In genomic region chr15:63576441-63576840, GRCh38 we compare ENCODE assay signal across 32 cellular contexts. TPM values are rescaled to one million over a fixed set of nuclear protein-coding genes. Genes with fewer than 3 reads are reported as not detected.
DNase-seq lines count a peak whose midpoint lies in the region; ATAC-seq, FAIRE-seq and TF ChIP-seq lines count a peak whose summit lies in the region.
"Had no signal": no experiment of that assay in that cellular context is flagged by ENCODE, and none has a peak within 500 bp of the region (broad histone marks: within the 10 kb centered on the region; RNA-seq: fewer than 3 reads in every experiment).

No MANE protein-coding gene starts in this region.

- H3K4me1 ChIP-seq in Panc1 (ENCODE audit: control insufficient read depth, insufficient read depth, low read length), result no peaks in the 10 kb centered on the region
- peaks cover 0 to 8% of the 10 kb centered on the region in 2 experiments; a peak in 2 of 5 replicates for H3K4me1 ChIP-seq in K562 (replicated peaks in 1 of 2; ENCODE audit: control insufficient read depth in 2 of 2, insufficient read depth in 2 of 2, low read length in 2 of 2)
- H3K4me1 ChIP-seq: uterus had no signal

- WGBS in K562 (ENCODE audit: insufficient coverage, low coverage, missing lambda C conversion rate), result 90% methylated on average over 6 of the region's 6 CpGs

- BruUV-seq in Panc1 (replicated peaks; lab: Mats Ljungman, UMichigan) (no TSS peak), K562 (replicated peaks; lab: Mats Ljungman, UMichigan) (no TSS peak)

- H3K27ac Mint-ChIP-seq in activated CD4-positive, alpha-beta T cell treated with anti-CD3 and anti-CD28 coated beads for 36 hours, result peak overlapping the region; percentile 30
- no peak overlapping the region for H3K27ac Mint-ChIP-seq in activated CD4-positive, alpha-beta T cell treated with anti-CD3 and anti-CD28 coated beads, Interleukin-2, amount 10 ng/mL, durations not matched to agents 7 days and 5 days
- H3K27ac Mint-ChIP-seq in osteocyte (ENCODE audit: unreplicated experiment), result peak overlapping the region; percentile 90
- H3K27ac Mint-ChIP-seq: stimulated activated naive CD8-positive, alpha-beta T cell treated with anti-CD3 and anti-CD28 coated beads, Interleukin-15, amount 100 ng/mL, for 72 hours; T-helper 1 cell treated with Interleukin-12 subunit alpha and Interleukin-12 subunit beta and Interleukin-4 antibody, amounts not matched to agents 30 μg/mL and 1 μg/mL, for 36 hours had no signal

- H3K27ac ChIP-seq in Panc1 (ENCODE audit: low read length) (no peak overlapping the region), K562 (ENCODE audit: extremely low read depth, low read depth, low read length) (no peak overlapping the region)
- H3K27ac ChIP-seq: coronary artery, gastroesophageal sphincter, uterus had no signal

- H3K27me3 ChIP-seq in Panc1 (ENCODE audit: control insufficient read depth, insufficient read depth, low read length) (no peaks in the 10 kb centered on the region), K562 (ENCODE audit: control insufficient read depth in 2 of 2, insufficient read depth in 2 of 2, low read length in 2 of 2) (no peaks in the 10 kb centered on the region)
- H3K27me3 ChIP-seq: gastroesophageal sphincter, MG63, uterus had no signal

- H3K9me3 ChIP-seq in Panc1 (ENCODE audit: control insufficient read depth, insufficient read depth, low read depth, low read length) (no peaks in the 10 kb centered on the region), K562 (replicated peaks; ENCODE audit: control insufficient read depth, insufficient read depth, low read depth, low read length) (no peaks in the 10 kb centered on the region)
- H3K9me3 ChIP-seq: gastroesophageal sphincter, MG63, uterus had no signal

- H3K9ac ChIP-seq in K562 (ENCODE audit: insufficient read depth in 1 of 2, low read depth in 2 of 2, low read length in 2 of 2), result no peak overlapping the region

- intact Hi-C loops in activated CD4-positive, alpha-beta T cell treated with anti-CD3 and anti-CD28 coated beads for 36 hours (cut with DNase I, micrococcal nuclease), result no loop called here
- intact Hi-C loops in Panc1 (cut with micrococcal nuclease; ENCODE audit: unreplicated experiment), result no loop called here
- intact Hi-C loops in K562 (cut with micrococcal nuclease), result no loop called here

- no peak for TF ChIP-seq EP300 in K562 (IDR thresholded peaks at IDR 0.05; ENCODE audit: low read length)

- peaks cover 16% of the 10 kb centered on the region for H3K4me1 Mint-ChIP-seq in activated CD4-positive, alpha-beta T cell treated with anti-CD3 and anti-CD28 coated beads for 36 hours
- peaks cover 2% of the 10 kb centered on the region for H3K4me1 Mint-ChIP-seq in activated CD4-positive, alpha-beta T cell treated with anti-CD3 and anti-CD28 coated beads, Interleukin-2, amount 10 ng/mL, durations not matched to agents 7 days and 5 days
- H3K4me1 Mint-ChIP-seq in osteocyte (ENCODE audit: unreplicated experiment), result peaks cover 27% of the 10 kb centered on the region
- H3K4me1 Mint-ChIP-seq: immature natural killer cell had no signal

- no peak overlapping the region for H3K4me3 Mint-ChIP-seq in activated CD4-positive, alpha-beta T cell treated with anti-CD3 and anti-CD28 coated beads for 36 hours
- H3K4me3 Mint-ChIP-seq in activated CD4-positive, alpha-beta T cell treated with anti-CD3 and anti-CD28 coated beads, Interleukin-2, amount 10 ng/mL, durations not matched to agents 7 days and 5 days, result no peak overlapping the region
- H3K4me3 Mint-ChIP-seq in osteocyte (ENCODE audit: unreplicated experiment), result peak overlapping the region; percentile 31
- H3K4me3 Mint-ChIP-seq: effector memory CD8-positive, alpha-beta T cell; immature natural killer cell; stimulated activated naive CD8-positive, alpha-beta T cell treated with anti-CD3 and anti-CD28 coated beads, Interleukin-15, amount 100 ng/mL, for 72 hours; T-helper 1 cell treated with Interleukin-12 subunit alpha and Interleukin-12 subunit beta and Interleukin-4 antibody, amounts not matched to agents 30 μg/mL and 1 μg/mL, for 36 hours had no signal

- H3K9me3 Mint-ChIP-seq in activated CD4-positive, alpha-beta T cell treated with anti-CD3 and anti-CD28 coated beads for 36 hours (ENCODE audit: low read depth), result no peaks in the 10 kb centered on the region
- H3K9me3 Mint-ChIP-seq in activated CD4-positive, alpha-beta T cell treated with anti-CD3 and anti-CD28 coated beads, Interleukin-2, amount 10 ng/mL, durations not matched to agents 7 days and 5 days, result no peaks in the 10 kb centered on the region
- no peaks in the 10 kb centered on the region for H3K9me3 Mint-ChIP-seq in osteocyte (ENCODE audit: unreplicated experiment)
- H3K9me3 Mint-ChIP-seq: effector memory CD8-positive, alpha-beta T cell; immature natural killer cell; stimulated activated naive CD8-positive, alpha-beta T cell treated with anti-CD3 and anti-CD28 coated beads, Interleukin-15, amount 100 ng/mL, for 72 hours; T-helper 1 cell treated with Interleukin-12 subunit alpha and Interleukin-12 subunit beta and Interleukin-4 antibody, amounts not matched to agents 30 μg/mL and 1 μg/mL, for 36 hours had no signal

- H3K4me3 ChIP-seq in Panc1 (ENCODE audit: low read depth in 2 of 2, low read length in 2 of 2) (no peak overlapping the region), K562 (no peak overlapping the region)
- H3K4me3 ChIP-seq: coronary artery, gastroesophageal sphincter, MG63, uterus had no signal

- H3K27me3 Mint-ChIP-seq in activated CD4-positive, alpha-beta T cell treated with anti-CD3 and anti-CD28 coated beads for 36 hours, result no peaks in the 10 kb centered on the region
- H3K27me3 Mint-ChIP-seq in activated CD4-positive, alpha-beta T cell treated with anti-CD3 and anti-CD28 coated beads, Interleukin-2, amount 10 ng/mL, durations not matched to agents 7 days and 5 days, result no peaks in the 10 kb centered on the region
- no peaks in the 10 kb centered on the region for H3K27me3 Mint-ChIP-seq in osteocyte (ENCODE audit: unreplicated experiment)
- H3K27me3 Mint-ChIP-seq: effector memory CD8-positive, alpha-beta T cell; stimulated activated naive CD8-positive, alpha-beta T cell treated with anti-CD3 and anti-CD28 coated beads, Interleukin-15, amount 100 ng/mL, for 72 hours had no signal

- peaks cover 36% of the 10 kb centered on the region for H3K36me3 Mint-ChIP-seq in activated CD4-positive, alpha-beta T cell treated with anti-CD3 and anti-CD28 coated beads for 36 hours (ENCODE audit: low read depth)
- H3K36me3 Mint-ChIP-seq in activated CD4-positive, alpha-beta T cell treated with anti-CD3 and anti-CD28 coated beads, Interleukin-2, amount 10 ng/mL, durations not matched to agents 7 days and 5 days (ENCODE audit: low read depth), result peaks cover 35% of the 10 kb centered on the region
- peaks cover 29% of the 10 kb centered on the region for H3K36me3 Mint-ChIP-seq in osteocyte (ENCODE audit: unreplicated experiment)

- TF ChIP-seq CTCF in Panc1 (IDR thresholded peaks at IDR 0.05) (0 out of 2 replicates have a peak, but pooled peaks have one; percentile 4), K562 (IDR thresholded peaks at IDR 0.05 in 2 of 3, conservative IDR thresholded peaks at IDR 0.05 in 1 of 3; ENCODE audit: insufficient read depth in 2 of 3, low read depth in 1 of 3, low read length in 3 of 3) (no peak), osteocyte (IDR thresholded peaks at IDR 0.05) (no peak)

- no peak overlapping the region for H2AFZ ChIP-seq in K562 (ENCODE audit: low read depth, low read length)

- no peaks in the 10 kb centered on the region for H4K20me1 ChIP-seq in K562 (replicated peaks; ENCODE audit: control insufficient read depth, insufficient read depth, low read length)

- CTCF ChIA-PET in activated CD4-positive, alpha-beta T cell treated with anti-CD3 and anti-CD28 coated beads for 36 hours (lab: Charles Lee), result interaction anchor here (0.7 to 0.9 kb wide), 2 partner anchors 20 to 229 kb away, joined by 3 read pairs; no protein-coding TSS in a partner anchor
- CTCF ChIA-PET in activated CD4-positive, alpha-beta T cell treated with anti-CD3 and anti-CD28 coated beads, Interleukin-2, amount 10 ng/mL, durations not matched to agents 7 days and 5 days (lab: Charles Lee), result interaction anchor here (0.7 to 1.4 kb wide), 2 partner anchors 11 to 133 kb away, joined by 3 to 4 read pairs; no protein-coding TSS in a partner anchor
- CTCF ChIA-PET in Panc1 (lab: Charles Lee), result no interaction called here
- CTCF ChIA-PET in K562 (lab: Yijun Ruan, JAX; ENCODE audit: low intra/inter-chr PET ratio), result no interaction called here

- H3K36me3 ChIP-seq in Panc1 (ENCODE audit: control insufficient read depth, insufficient read depth, low read length) (peaks cover 2% of the 10 kb centered on the region; the same call in 1 of the 2 replicates), K562 (ENCODE audit: control insufficient read depth, insufficient read depth, low read length) (peaks cover 53% of the 10 kb centered on the region)
- H3K36me3 ChIP-seq: uterus had no signal

- POLR2A ChIA-PET in activated CD4-positive, alpha-beta T cell treated with anti-CD3 and anti-CD28 coated beads for 36 hours (lab: Charles Lee), result no interaction called here
- POLR2A ChIA-PET in activated CD4-positive, alpha-beta T cell treated with anti-CD3 and anti-CD28 coated beads, Interleukin-2, amount 10 ng/mL, durations not matched to agents 7 days and 5 days (lab: Charles Lee), result no interaction called here
- POLR2A ChIA-PET in Panc1 (lab: Charles Lee), result no interaction called here
- POLR2A ChIA-PET in K562 (lab: Yijun Ruan, JAX), result interaction anchor here (0.6 kb wide), 1 partner anchor 128 kb away, joined by 3 read pairs; no protein-coding TSS in a partner anchor

- no peak for DNase-seq in activated CD4-positive, alpha-beta T cell treated with anti-CD3 and anti-CD28 coated beads for 36 hours
- no peak for DNase-seq in activated CD4-positive, alpha-beta T cell treated with anti-CD3 and anti-CD28 coated beads, Interleukin-2, amount 10 ng/mL, durations not matched to agents 7 days and 5 days
- DNase-seq in Panc1 (ENCODE audit: low read depth, low spot score), result no peak
- no peak for DNase-seq in K562 (ENCODE audit: extremely low read depth in 1 of 4, low spot score in 3 of 4)
- no peak for DNase-seq in osteocyte (ENCODE audit: extremely low spot score, unreplicated experiment)
- no peak for DNase-seq in GM19238 (ENCODE audit: insufficient read length, low spot score)
- DNase-seq in NCI-H510A (lab: John Stamatoyannopoulos, UW), result no peak
- DNase-seq: 8988T; activated CD4-positive, alpha-beta T cell treated with anti-CD3 and anti-CD28 coated beads for 1 hour; activated CD8-positive, alpha-beta memory T cell treated with anti-CD3 and anti-CD28 coated beads for 24 hours; activated naive CD4-positive, alpha-beta T cell treated with Interleukin-2 at 50 U/mL for 16 hours; AML-193; effector memory CD8-positive, alpha-beta T cell; H7; hypothalamus; immature natural killer cell; left colon; MG63; NCI-H1105 treated with DMSO at 0.1 percent for 48 hours; NCI-H1930; NCI-H69; stimulated activated naive CD8-positive, alpha-beta T cell treated with anti-CD3 and anti-CD28 coated beads, Interleukin-15, amount 100 ng/mL, for 72 hours; uterus had no signal

- in situ Hi-C loops in Panc1 (cut with HindIII; ENCODE audit: low pct_unique_long_range_greater_than_20kb, low sequenced_read_pairs) (no loop called here), K562 (cut with MboI) (no loop called here)

- no peak overlapping the region for H3K4me2 ChIP-seq in K562 (ENCODE audit: insufficient read depth, low read length)

- TF ChIP-seq POLR2A in K562 (conservative IDR thresholded peaks at IDR 0.05), result no peak

- no peaks in the 10 kb centered on the region for H3K9me1 ChIP-seq in K562 (ENCODE audit: control insufficient read depth, insufficient read depth, low read length)

- FAIRE-seq in K562 (lab: Jason Lieb, UNC), result peak; percentile 23
- FAIRE-seq: bronchial epithelial cell, G401.6, RCC 7860 had no signal

- TF ChIP-seq RAD21 in K562 (CRISPR knock-in tag; conservative IDR thresholded peaks at IDR 0.05 in 1 of 2, IDR thresholded peaks at IDR 0.05 in 1 of 2), result no peak

- ATAC-seq in activated CD4-positive, alpha-beta T cell treated with anti-CD3 and anti-CD28 coated beads for 36 hours, result no peak
- ATAC-seq in Panc1 (no peak), K562 (no peak), HG02981 (IDR thresholded peaks at IDR 0.05; ENCODE audit: unreplicated experiment) (no peak)
- ATAC-seq: effector memory CD8-positive, alpha-beta T cell; esophagus mucosa; gastroesophageal sphincter; left colon; stimulated activated naive CD8-positive, alpha-beta T cell treated with anti-CD3 and anti-CD28 coated beads, Interleukin-15, amount 100 ng/mL, for 72 hours had no signal

- no peaks in the 10 kb centered on the region for H3K79me2 ChIP-seq in K562 (ENCODE audit: control insufficient read depth, insufficient read depth, low read length)

RNA-seq across cellular contexts. Expression of gene FBXL22, which starts 20.7 kb away (rescaled TPM):
- total RNA-seq in activated CD4-positive, alpha-beta T cell treated with anti-CD3 and anti-CD28 coated beads for 36 hours, result under 1 TPM; 0.61 to 0.69 TPM
- under 1 TPM; 0.79 to 0.81 TPM for total RNA-seq in activated CD4-positive, alpha-beta T cell treated with anti-CD3 and anti-CD28 coated beads, Interleukin-2, amount 10 ng/mL, durations not matched to agents 7 days and 5 days
- total RNA-seq in Panc1 (2021; ENCODE audit: unreplicated experiment), result 0.54 TPM
- polyA plus RNA-seq in Panc1 (2012; ENCODE audit: insufficient read length), result 0.73 TPM
- total RNA-seq in K562 (2011; cell fraction: chromatin; rRNA removed; ENCODE audit: low replicate concordance), result 0.35 TPM in 1 of 2 replicates, not detected in the other
- total RNA-seq in K562 (2011; cell fraction: nucleolus; rRNA removed), result 0.33 and 0.39 TPM in 2 replicates
- total RNA-seq in K562 (2011; cell fraction: nucleoplasm; rRNA removed), result 0.81 TPM in 1 of 2 replicates, not detected in the other
- not detected in 2 replicates for total RNA-seq in K562 (2014; rRNA removed)
- not detected in 2 replicates for total RNA-seq in K562 (2014; rRNA removed; fragmentation: Illumina TruSeq; extraction: Trizol)
- not detected in 2 replicates for total RNA-seq in K562 (2015; rRNA removed; fragmentation: Illumina TruSeq; extraction: Trizol)
- total RNA-seq in K562 (2021), result not detected in 2 replicates
- not detected in 2 replicates for polyA plus RNA-seq in K562 (2011; rRNA removed)
- polyA plus RNA-seq in K562 (2011; cell fraction: cytosol; rRNA removed), result not detected in 2 replicates
- 0.04 and 0.17 TPM in 2 replicates for polyA plus RNA-seq in K562 (2011; cell fraction: nucleus; rRNA removed)
- polyA plus RNA-seq in K562 (2012), result 0.07 and 0.14 TPM in 2 replicates
- polyA plus RNA-seq in K562 (2014; fragmentation: Illumina TruSeq; extraction: Trizol), result not detected in 2 replicates
- not detected for polyA plus RNA-seq in K562 (2014; fragmentation: Nextera tagmentation; extraction: Ambion mirVana)
- polyA plus RNA-seq in K562 (2014; rRNA removed), result not detected in 2 replicates
- polyA minus RNA-seq in K562 (2011; rRNA and poly(A)+ RNA removed), result not detected in 2 replicates
- polyA minus RNA-seq in K562 (2011; cell fraction: cytosol; rRNA and poly(A)+ RNA removed), result not detected in 2 replicates
- polyA minus RNA-seq in K562 (2011; cell fraction: nucleus; rRNA and poly(A)+ RNA removed), result 0.22 and 0.27 TPM in 2 replicates
- total RNA-seq in osteocyte, result 0.48 and 0.52 TPM in 2 replicates
- total RNA-seq: SK-MEL-5 had no signal

Comparison
In these comparisons a context has a peak if more than half of its experiments do, and no peak if none do; other contexts are left out.
1. CTCF ChIA-PET loops: an anchor here in activated CD4-positive, alpha-beta T cell treated with anti-CD3 and anti-CD28 coated beads for 36 hours (0.7 to 0.9 kb wide) and activated CD4-positive, alpha-beta T cell treated with anti-CD3 and anti-CD28 coated beads, Interleukin-2, amount 10 ng/mL, durations not matched to agents 7 days and 5 days (0.7 to 1.4 kb wide); none called in Panc1 and K562.